Comparison of ENCODE assay signal across 2 cellular contexts in the genomic region with DNA sequence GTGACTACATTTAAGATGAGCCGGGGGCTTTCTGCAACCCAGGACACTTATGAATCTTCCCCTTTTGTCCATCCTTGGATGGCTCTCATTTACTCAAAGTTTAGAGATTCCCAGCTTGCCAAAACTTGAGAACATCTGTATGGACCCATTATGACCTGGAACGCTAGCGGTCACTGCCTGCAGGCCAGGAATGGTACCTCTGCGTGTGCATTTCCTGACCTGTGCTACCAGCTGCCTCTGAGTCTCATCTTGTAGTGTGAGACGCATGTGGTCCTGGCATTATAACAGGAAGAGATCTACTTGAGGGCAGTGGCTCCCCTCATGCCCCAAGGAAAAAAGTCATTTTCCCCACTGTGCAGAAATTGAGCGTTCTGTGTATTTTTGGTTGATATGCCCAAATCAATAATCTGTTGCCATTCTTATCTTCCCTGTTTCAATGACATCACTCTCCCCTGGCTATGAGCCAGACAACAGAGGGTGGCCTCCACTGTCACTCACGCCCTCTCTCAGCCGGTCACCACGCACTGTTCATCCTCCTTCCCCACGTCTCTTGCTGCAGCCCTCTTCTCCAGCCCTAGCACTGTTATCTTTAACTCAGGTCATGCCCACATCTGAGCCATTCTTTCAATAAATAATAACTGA.
A peak's percentile ranks its signal among the peaks of the same experiment; 100 is the strongest.
TF ChIP-seq lines count a peak whose summit lies in the region.

No MANE protein-coding gene starts in this region.

TF ChIP-seq in IMR-90, 13 proteins besides CTCF, POLR2A, EP300 and RAD21:
- TF ChIP-seq NFE2L2 (IDR thresholded peaks at IDR 0.05; ENCODE audit: low read depth, low read length), result no peak
- TF ChIP-seq MAZ (IDR thresholded peaks at IDR 0.05; ENCODE audit: borderline replicate concordance, low read depth, low read length), result no peak
- no peak for TF ChIP-seq SMC3 (IDR thresholded peaks at IDR 0.05; ENCODE audit: low read depth, low read length)
- no peak for TF ChIP-seq RFX5 (IDR thresholded peaks at IDR 0.05; ENCODE audit: low read depth, low read length)
- TF ChIP-seq, protein P1, sequence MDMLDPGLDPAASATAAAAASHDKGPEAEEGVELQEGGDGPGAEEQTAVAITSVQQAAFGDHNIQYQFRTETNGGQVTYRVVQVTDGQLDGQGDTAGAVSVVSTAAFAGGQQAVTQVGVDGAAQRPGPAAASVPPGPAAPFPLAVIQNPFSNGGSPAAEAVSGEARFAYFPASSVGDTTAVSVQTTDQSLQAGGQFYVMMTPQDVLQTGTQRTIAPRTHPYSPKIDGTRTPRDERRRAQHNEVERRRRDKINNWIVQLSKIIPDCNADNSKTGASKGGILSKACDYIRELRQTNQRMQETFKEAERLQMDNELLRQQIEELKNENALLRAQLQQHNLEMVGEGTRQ (IDR thresholded peaks at IDR 0.05; ENCODE audit: low read depth, low read length), result no peak
- TF ChIP-seq MXI1 (IDR thresholded peaks at IDR 0.05; ENCODE audit: borderline replicate concordance, low read depth, low read length), result no peak
- TF ChIP-seq, protein P2, sequence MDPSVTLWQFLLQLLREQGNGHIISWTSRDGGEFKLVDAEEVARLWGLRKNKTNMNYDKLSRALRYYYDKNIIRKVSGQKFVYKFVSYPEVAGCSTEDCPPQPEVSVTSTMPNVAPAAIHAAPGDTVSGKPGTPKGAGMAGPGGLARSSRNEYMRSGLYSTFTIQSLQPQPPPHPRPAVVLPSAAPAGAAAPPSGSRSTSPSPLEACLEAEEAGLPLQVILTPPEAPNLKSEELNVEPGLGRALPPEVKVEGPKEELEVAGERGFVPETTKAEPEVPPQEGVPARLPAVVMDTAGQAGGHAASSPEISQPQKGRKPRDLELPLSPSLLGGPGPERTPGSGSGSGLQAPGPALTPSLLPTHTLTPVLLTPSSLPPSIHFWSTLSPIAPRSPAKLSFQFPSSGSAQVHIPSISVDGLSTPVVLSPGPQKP (IDR thresholded peaks at IDR 0.05; ENCODE audit: borderline replicate concordance, low read depth, low read length), result no peak
- TF ChIP-seq FOS (IDR thresholded peaks at IDR 0.05; ENCODE audit: low read depth, low read length), result no peak
- no peak for TF ChIP-seq RCOR1 (IDR thresholded peaks at IDR 0.05; ENCODE audit: insufficient replicate concordance, low read length)
- TF ChIP-seq CHD1 (IDR thresholded peaks at IDR 0.05; ENCODE audit: low read depth, low read length), result no peak
- no peak for TF ChIP-seq MAFK (IDR thresholded peaks at IDR 0.05; ENCODE audit: low read depth, low read length)
- no peak for TF ChIP-seq CEBPB (IDR thresholded peaks at IDR 0.05; ENCODE audit: low read depth, low read length)
- TF ChIP-seq BHLHE40 (IDR thresholded peaks at IDR 0.05; ENCODE audit: low read depth, low read length), result no peak

TF ChIP-seq in liver, 16 proteins besides CTCF, POLR2A, EP300 and RAD21:
- TF ChIP-seq SP1 (IDR thresholded peaks at IDR 0.05) (peak; percentile 7), NR2F2 (IDR thresholded peaks at IDR 0.05) (no peak), YY1 (IDR thresholded peaks at IDR 0.05) (peak; percentile 31), FOXA2 (IDR thresholded peaks at IDR 0.05) (peak; percentile 13), RXRA (IDR thresholded peaks at IDR 0.05) (peak in 1 of 2 donors; percentile 78), JUND (IDR thresholded peaks at IDR 0.05) (peak; percentile 73 to 78), HNF4A (conservative IDR thresholded peaks at IDR 0.05) (peak in 1 of 2 donors; percentile 59), TAF1 (conservative IDR thresholded peaks at IDR 0.05) (no peak)
- TF ChIP-seq, protein P3, sequence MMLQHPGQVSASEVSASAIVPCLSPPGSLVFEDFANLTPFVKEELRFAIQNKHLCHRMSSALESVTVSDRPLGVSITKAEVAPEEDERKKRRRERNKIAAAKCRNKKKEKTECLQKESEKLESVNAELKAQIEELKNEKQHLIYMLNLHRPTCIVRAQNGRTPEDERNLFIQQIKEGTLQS (IDR thresholded peaks at IDR 0.05), result peak; percentile 28
- TF ChIP-seq, protein P4, sequence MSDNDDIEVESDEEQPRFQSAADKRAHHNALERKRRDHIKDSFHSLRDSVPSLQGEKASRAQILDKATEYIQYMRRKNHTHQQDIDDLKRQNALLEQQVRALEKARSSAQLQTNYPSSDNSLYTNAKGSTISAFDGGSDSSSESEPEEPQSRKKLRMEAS (IDR thresholded peaks at IDR 0.05), result no peak
- TF ChIP-seq, protein P5, sequence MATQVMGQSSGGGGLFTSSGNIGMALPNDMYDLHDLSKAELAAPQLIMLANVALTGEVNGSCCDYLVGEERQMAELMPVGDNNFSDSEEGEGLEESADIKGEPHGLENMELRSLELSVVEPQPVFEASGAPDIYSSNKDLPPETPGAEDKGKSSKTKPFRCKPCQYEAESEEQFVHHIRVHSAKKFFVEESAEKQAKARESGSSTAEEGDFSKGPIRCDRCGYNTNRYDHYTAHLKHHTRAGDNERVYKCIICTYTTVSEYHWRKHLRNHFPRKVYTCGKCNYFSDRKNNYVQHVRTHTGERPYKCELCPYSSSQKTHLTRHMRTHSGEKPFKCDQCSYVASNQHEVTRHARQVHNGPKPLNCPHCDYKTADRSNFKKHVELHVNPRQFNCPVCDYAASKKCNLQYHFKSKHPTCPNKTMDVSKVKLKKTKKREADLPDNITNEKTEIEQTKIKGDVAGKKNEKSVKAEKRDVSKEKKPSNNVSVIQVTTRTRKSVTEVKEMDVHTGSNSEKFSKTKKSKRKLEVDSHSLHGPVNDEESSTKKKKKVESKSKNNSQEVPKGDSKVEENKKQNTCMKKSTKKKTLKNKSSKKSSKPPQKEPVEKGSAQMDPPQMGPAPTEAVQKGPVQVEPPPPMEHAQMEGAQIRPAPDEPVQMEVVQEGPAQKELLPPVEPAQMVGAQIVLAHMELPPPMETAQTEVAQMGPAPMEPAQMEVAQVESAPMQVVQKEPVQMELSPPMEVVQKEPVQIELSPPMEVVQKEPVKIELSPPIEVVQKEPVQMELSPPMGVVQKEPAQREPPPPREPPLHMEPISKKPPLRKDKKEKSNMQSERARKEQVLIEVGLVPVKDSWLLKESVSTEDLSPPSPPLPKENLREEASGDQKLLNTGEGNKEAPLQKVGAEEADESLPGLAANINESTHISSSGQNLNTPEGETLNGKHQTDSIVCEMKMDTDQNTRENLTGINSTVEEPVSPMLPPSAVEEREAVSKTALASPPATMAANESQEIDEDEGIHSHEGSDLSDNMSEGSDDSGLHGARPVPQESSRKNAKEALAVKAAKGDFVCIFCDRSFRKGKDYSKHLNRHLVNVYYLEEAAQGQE (IDR thresholded peaks at IDR 0.05), result no peak
- TF ChIP-seq, protein P6, sequence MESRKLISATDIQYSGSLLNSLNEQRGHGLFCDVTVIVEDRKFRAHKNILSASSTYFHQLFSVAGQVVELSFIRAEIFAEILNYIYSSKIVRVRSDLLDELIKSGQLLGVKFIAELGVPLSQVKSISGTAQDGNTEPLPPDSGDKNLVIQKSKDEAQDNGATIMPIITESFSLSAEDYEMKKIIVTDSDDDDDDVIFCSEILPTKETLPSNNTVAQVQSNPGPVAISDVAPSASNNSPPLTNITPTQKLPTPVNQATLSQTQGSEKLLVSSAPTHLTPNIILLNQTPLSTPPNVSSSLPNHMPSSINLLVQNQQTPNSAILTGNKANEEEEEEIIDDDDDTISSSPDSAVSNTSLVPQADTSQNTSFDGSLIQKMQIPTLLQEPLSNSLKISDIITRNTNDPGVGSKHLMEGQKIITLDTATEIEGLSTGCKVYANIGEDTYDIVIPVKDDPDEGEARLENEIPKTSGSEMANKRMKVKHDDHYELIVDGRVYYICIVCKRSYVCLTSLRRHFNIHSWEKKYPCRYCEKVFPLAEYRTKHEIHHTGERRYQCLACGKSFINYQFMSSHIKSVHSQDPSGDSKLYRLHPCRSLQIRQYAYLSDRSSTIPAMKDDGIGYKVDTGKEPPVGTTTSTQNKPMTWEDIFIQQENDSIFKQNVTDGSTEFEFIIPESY (IDR thresholded peaks at IDR 0.05), result no peak
TF ChIP-seq in liver: peak in this region for 7.
